In genomic region chr18:75070235-75070624, GRCh38 we compare ENCODE assay signal across 9 cellular contexts.
DNase-seq lines count a peak whose midpoint lies in the region; ATAC-seq and TF ChIP-seq lines count a peak whose summit lies in the region.
"Had no signal": no experiment of that assay in that cellular context is flagged by ENCODE, and none has a peak within 500 bp of the region (broad histone marks: within the 10 kb centered on the region; RNA-seq: fewer than 3 reads in every experiment).

No MANE protein-coding gene starts in this region.

- H3K4me1 ChIP-seq in A673 (ENCODE audit: insufficient read depth, low read length, poor library complexity, severe bottlenecking), result peaks cover 15% of the 10 kb centered on the region
- no peaks in the 10 kb centered on the region for H3K4me1 ChIP-seq in breast epithelium

- no peaks in the 10 kb centered on the region for H3K9me3 Mint-ChIP-seq in HFFc6
- peaks cover 0 to 10% (median 6%) of the 10 kb centered on the region in 7 donors for H3K9me3 Mint-ChIP-seq in naive B cell

- H3K4me3 ChIP-seq in A673 (ENCODE audit: low read depth, low read length, poor library complexity, severe bottlenecking), result no peak overlapping the region
- H3K4me3 ChIP-seq in breast epithelium, result peak overlapping the region in 1 of 3 donors; percentile 26

- H3K27ac Mint-ChIP-seq in HFFc6, result peak overlapping the region; percentile 96
- peak overlapping the region in 5 of 6 donors; percentile 16 to 97 (median 96) for H3K27ac Mint-ChIP-seq in naive B cell

- no peak for TF ChIP-seq POLR2A in breast epithelium (IDR thresholded peaks at IDR 0.05)

- H3K4me3 Mint-ChIP-seq in HFFc6 (peak overlapping the region; percentile 81; the same call in 1 of the 2 replicates), naive B cell (peak overlapping the region in 5 of 8 donors; percentile 77 to 99 (median 92))

- in situ Hi-C loops in ACHN (cut with HindIII; ENCODE audit: low pct_ligation_motif_present, low pct_unique_long_range_greater_than_20kb, low sequenced_read_pairs), result no loop called here

- TF ChIP-seq CTCF in A673 (conservative IDR thresholded peaks at IDR 0.05; ENCODE audit: low read depth, low read length) (no peak), HFFc6 (IDR thresholded peaks at IDR 0.05) (no peak), breast epithelium (IDR thresholded peaks at IDR 0.05) (no peak)

- H3K27me3 Mint-ChIP-seq in HFFc6 (ENCODE audit: insufficient read depth), result no peaks in the 10 kb centered on the region; the same call in 1 of the 2 replicates
- no peaks in the 10 kb centered on the region for H3K27me3 Mint-ChIP-seq in naive B cell

- H3K27ac ChIP-seq in A673 (ENCODE audit: low read depth, low read length, poor library complexity, severe bottlenecking) (no peak overlapping the region), breast epithelium (peak overlapping the region; percentile 31 to 84)

- ATAC-seq in naive B cell (ENCODE audit: low read depth in 2 of 2), result no peak
- no peak for ATAC-seq in HG03095 (IDR thresholded peaks at IDR 0.05; ENCODE audit: unreplicated experiment)
- no peak for ATAC-seq in GM21360 (IDR thresholded peaks at IDR 0.05; ENCODE audit: unreplicated experiment)

- H3K4me1 Mint-ChIP-seq in HFFc6 (ENCODE audit: low read depth) (peaks cover 22% of the 10 kb centered on the region), naive B cell (peaks cover 20 to 32% (median 31%) of the 10 kb centered on the region in 3 donors)

- intact Hi-C loops in A673 (cut with micrococcal nuclease; ENCODE audit: unreplicated experiment) (no loop called here), breast epithelium (cut with DNase I; ENCODE audit: low total_unique reads) (no loop called here)

- TSS peak; percentile 61 for BruUV-seq in A673 (replicated peaks; lab: Mats Ljungman, UMichigan)

- no peaks in the 10 kb centered on the region for H3K27me3 ChIP-seq in A673 (replicated peaks; ENCODE audit: insufficient read depth, low read depth, low read length, poor library complexity)
- no peaks in the 10 kb centered on the region for H3K27me3 ChIP-seq in breast epithelium

- H3K36me3 Mint-ChIP-seq in HFFc6 (ENCODE audit: low read depth) (no peaks in the 10 kb centered on the region), naive B cell (peaks cover under 1 to 13% of the 10 kb centered on the region in 2 donors)

- H3K9me3 ChIP-seq in A673 (ENCODE audit: low read depth, low read length, poor library complexity, severe bottlenecking) (no peaks in the 10 kb centered on the region), breast epithelium (peaks cover 10 to 13% of the 10 kb centered on the region in 2 donors)

- DNase-seq in A673 (ENCODE audit: low spot score) (no peak), HFFc6 (no peak), breast epithelium (ENCODE audit: low spot score in 2 of 2) (no peak), naive B cell (no peak), H4 (ENCODE audit: low spot score) (no peak), ACHN (no peak)
- DNase-seq: T1000 had no signal

- CTCF ChIA-PET in A673 (lab: Charles Lee), result no interaction called here

- POLR2A ChIA-PET in A673 (lab: Charles Lee; ENCODE audit: low non-redundant PET), result no interaction called here

- H3K36me3 ChIP-seq in A673 (ENCODE audit: insufficient read depth, low read length, poor library complexity, severe bottlenecking), result no peaks in the 10 kb centered on the region
- no peaks in the 10 kb centered on the region for H3K36me3 ChIP-seq in breast epithelium
